23 cellular contexts compared by ENCODE assay signal in genomic region chr12:63387736-63388135, GRCh38.
"Had no signal": no experiment of that assay in that cellular context is flagged by ENCODE, and none has a peak within 500 bp of the region (broad histone marks: within the 10 kb centered on the region; RNA-seq: fewer than 3 reads in every experiment).

No MANE protein-coding gene starts in this region.

- H3K9me3 Mint-ChIP-seq: activated CD4-positive, alpha-beta memory T cell treated with anti-CD3 and anti-CD28 coated beads, Interleukin-2, amount 10 ng/mL, durations not matched to agents 7 days and 5 days; activated naive CD4-positive, alpha-beta T cell treated with anti-CD3 and anti-CD28 coated beads for 36 hours; activated naive CD8-positive, alpha-beta T cell treated with anti-CD3 and anti-CD28 coated beads for 36 hours; activated T-helper 17 cell treated with anti-CD3 and anti-CD28 coated beads, Interleukin-2, amount 50 U/mL, for 72 hours had no signal

- DNase-seq: activated CD4-positive, alpha-beta memory T cell treated with anti-CD3 and anti-CD28 coated beads, Interleukin-2, amount 10 ng/mL, durations not matched to agents 7 days and 5 days; activated CD4-positive, alpha-beta T cell treated with anti-CD3 and anti-CD28 coated beads for 36 hours; activated CD4-positive, alpha-beta T cell treated with anti-CD3 and anti-CD28 coated beads, Interleukin-2, amount 50 U/mL, for 1 hour; activated gamma-delta T cell; activated naive CD4-positive, alpha-beta T cell treated with anti-CD3 and anti-CD28 coated beads for 36 hours; activated naive CD8-positive, alpha-beta T cell treated with anti-CD3 and anti-CD28 coated beads for 36 hours; activated T-cell treated with anti-CD3 and anti-CD28 coated beads for 4 hours; activated T-cell treated with anti-CD3 and anti-CD28 coated beads, Interleukin-2, amount 50 U/mL, for 48 hours; brain microvascular endothelial cell; cerebellar nuclear complex; KG1; NCI-H1105; NCI-H1436; NCI-H1694 treated with DMSO at 0.1 percent for 48 hours; NCI-H2029 treated with DMSO at 0.1 percent for 48 hours; NCI-H510A treated with DMSO at 0.1 percent for 48 hours; RPMI8226; SK-N-SH; T-helper 1 cell; WERI-Rb-1 had no signal

- ATAC-seq: activated CD4-positive, alpha-beta T cell treated with anti-CD3 and anti-CD28 coated beads for 36 hours; activated T-helper 17 cell treated with anti-CD3 and anti-CD28 coated beads, Interleukin-2, amount 50 U/mL, for 72 hours; Right ventricle myocardium inferior had no signal

- H3K36me3 Mint-ChIP-seq: activated naive CD8-positive, alpha-beta T cell treated with anti-CD3 and anti-CD28 coated beads for 36 hours had no signal

- H3K4me3 ChIP-seq: cardiac muscle cell had no signal

- H3K27me3 Mint-ChIP-seq: activated CD4-positive, alpha-beta memory T cell treated with anti-CD3 and anti-CD28 coated beads, Interleukin-2, amount 10 ng/mL, durations not matched to agents 7 days and 5 days; activated CD4-positive, alpha-beta T cell treated with anti-CD3 and anti-CD28 coated beads for 36 hours; activated naive CD8-positive, alpha-beta T cell treated with anti-CD3 and anti-CD28 coated beads for 36 hours had no signal

- H3K9me3 ChIP-seq: SK-N-SH had no signal

- H3K36me3 ChIP-seq: brain microvascular endothelial cell, cardiac muscle cell, WERI-Rb-1 had no signal

- H3K27ac ChIP-seq: brain microvascular endothelial cell, cardiac muscle cell, WERI-Rb-1 had no signal

- H3K4me2 ChIP-seq: SK-N-SH had no signal

- H3K27ac Mint-ChIP-seq: activated CD4-positive, alpha-beta memory T cell treated with anti-CD3 and anti-CD28 coated beads, Interleukin-2, amount 10 ng/mL, durations not matched to agents 7 days and 5 days; activated CD4-positive, alpha-beta T cell treated with anti-CD3 and anti-CD28 coated beads for 36 hours; activated naive CD4-positive, alpha-beta T cell treated with anti-CD3 and anti-CD28 coated beads for 36 hours; activated naive CD8-positive, alpha-beta T cell treated with anti-CD3 and anti-CD28 coated beads for 36 hours; activated T-helper 17 cell treated with anti-CD3 and anti-CD28 coated beads, Interleukin-2, amount 50 U/mL, for 72 hours had no signal

- H3K4me1 Mint-ChIP-seq: activated CD4-positive, alpha-beta memory T cell treated with anti-CD3 and anti-CD28 coated beads, Interleukin-2, amount 10 ng/mL, durations not matched to agents 7 days and 5 days; activated CD4-positive, alpha-beta T cell treated with anti-CD3 and anti-CD28 coated beads for 36 hours; activated naive CD8-positive, alpha-beta T cell treated with anti-CD3 and anti-CD28 coated beads for 36 hours; activated T-helper 17 cell treated with anti-CD3 and anti-CD28 coated beads, Interleukin-2, amount 50 U/mL, for 72 hours had no signal

- H3K9me2 ChIP-seq: SK-N-SH had no signal

- H3K4me3 Mint-ChIP-seq: activated CD4-positive, alpha-beta memory T cell treated with anti-CD3 and anti-CD28 coated beads, Interleukin-2, amount 10 ng/mL, durations not matched to agents 7 days and 5 days; activated CD4-positive, alpha-beta T cell treated with anti-CD3 and anti-CD28 coated beads for 36 hours; activated naive CD4-positive, alpha-beta T cell treated with anti-CD3 and anti-CD28 coated beads for 36 hours; activated naive CD8-positive, alpha-beta T cell treated with anti-CD3 and anti-CD28 coated beads for 36 hours; activated T-helper 17 cell treated with anti-CD3 and anti-CD28 coated beads, Interleukin-2, amount 50 U/mL, for 72 hours had no signal

- H3K27me3 ChIP-seq: brain microvascular endothelial cell, cardiac muscle cell had no signal
